Comparison of ENCODE assay signal across 25 cellular contexts in the genomic region with DNA sequence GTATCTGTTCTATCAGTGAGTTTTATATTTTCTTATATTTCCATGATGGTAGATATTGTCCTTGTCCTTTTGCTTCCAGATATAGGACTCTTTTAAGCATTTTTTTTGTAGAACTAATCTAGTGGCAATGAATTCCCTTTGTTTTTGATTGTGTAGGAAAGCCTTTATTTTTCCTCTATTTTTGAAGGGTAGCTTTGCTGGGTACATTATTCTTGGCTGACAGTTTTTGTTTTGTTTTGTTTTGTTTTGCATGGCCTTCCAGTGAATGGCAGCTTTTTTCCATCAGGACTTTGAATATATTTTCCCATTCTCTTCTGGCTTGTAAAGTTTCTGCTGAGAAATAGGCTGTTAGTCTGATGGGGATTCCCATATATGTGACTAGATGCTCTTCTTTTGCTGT.
"Had no signal": no experiment of that assay in that cellular context is flagged by ENCODE, and none has a peak within 500 bp of the region (broad histone marks: within the 10 kb centered on the region; RNA-seq: fewer than 3 reads in every experiment).

No MANE protein-coding gene starts in this region.

- H3K4me1 ChIP-seq: colonic mucosa, esophagus muscularis mucosa, esophagus squamous epithelium, foreskin keratinocyte, gastrocnemius medialis, gastroesophageal sphincter, heart left ventricle, heart right ventricle had no signal

- DNase-seq: colonic mucosa; cortex of kidney; dermis blood vessel endothelial cell; dorsolateral prefrontal cortex; effector CD4-positive, alpha-beta T cell; effector CD8-positive, alpha-beta T cell; effector memory CD4-positive, alpha-beta T cell; effector memory CD8-positive, alpha-beta T cell; endodermal cell; erythroblast; esophagus squamous epithelium; foreskin fibroblast; foreskin keratinocyte; foreskin melanocyte; gastrocnemius medialis; glutamatergic neuron; head of caudate nucleus; heart left ventricle; heart right ventricle had no signal

- H3K4me3 ChIP-seq: colonic mucosa, coronary artery, dorsolateral prefrontal cortex, esophagus muscularis mucosa, esophagus squamous epithelium, gastrocnemius medialis, gastroesophageal sphincter, heart left ventricle, heart right ventricle had no signal

- H3K27me3 Mint-ChIP-seq: dendritic cell treated with granulocyte-macrophage colony-stimulating factor and Interleukin-4, amounts not matched to agents 40 ng/mL and 50 ng/mL, for 4 days had no signal

- H3K4me3 Mint-ChIP-seq: dendritic cell treated with granulocyte-macrophage colony-stimulating factor and Interleukin-4, amounts not matched to agents 40 ng/mL and 50 ng/mL, for 4 days; effector memory CD8-positive, alpha-beta T cell; endodermal cell had no signal

- H3K27ac ChIP-seq: colonic mucosa, coronary artery, dorsolateral prefrontal cortex, epithelial cell of prostate, esophagus muscularis mucosa, esophagus squamous epithelium, foreskin keratinocyte, gastrocnemius medialis, gastroesophageal sphincter, heart left ventricle, heart right ventricle had no signal

- ATAC-seq: effector memory CD8-positive, alpha-beta T cell; esophagus mucosa; foreskin keratinocyte; gastrocnemius medialis; gastroesophageal sphincter; heart left ventricle; heart right ventricle had no signal

- H3K27ac Mint-ChIP-seq: dendritic cell treated with granulocyte-macrophage colony-stimulating factor and Interleukin-4, amounts not matched to agents 40 ng/mL and 50 ng/mL, for 4 days; effector memory CD8-positive, alpha-beta T cell; endodermal cell had no signal

- H3K36me3 ChIP-seq: colonic mucosa, esophagus muscularis mucosa, esophagus squamous epithelium, gastrocnemius medialis, gastroesophageal sphincter, heart left ventricle, heart right ventricle had no signal

- H3K9me3 ChIP-seq: colonic mucosa, gastrocnemius medialis had no signal
